13 cellular contexts compared by ENCODE assay signal in genomic region chr14:63993992-63994391, GRCh38.
DNase-seq lines count a peak whose midpoint lies in the region; ATAC-seq and TF ChIP-seq lines count a peak whose summit lies in the region.
"Had no signal": no experiment of that assay in that cellular context is flagged by ENCODE, and none has a peak within 500 bp of the region (broad histone marks: within the 10 kb centered on the region; RNA-seq: fewer than 3 reads in every experiment).

No MANE protein-coding gene starts in this region.

- no peak overlapping the region for H3K4me3 ChIP-seq in brain microvascular endothelial cell (ENCODE audit: low read depth, low read length)
- H3K4me3 ChIP-seq: heart left ventricle, vagina had no signal

- ATAC-seq in GM21619 (IDR thresholded peaks at IDR 0.05; ENCODE audit: unreplicated experiment), result no peak
- no peak for ATAC-seq in GM19351 (IDR thresholded peaks at IDR 0.05; ENCODE audit: unreplicated experiment)
- ATAC-seq: activated T-cell treated with anti-CD3 and anti-CD28 coated beads, Interleukin-2, amount 50 U/mL, for 72 hours; heart left ventricle had no signal

- no peaks in the 10 kb centered on the region for H3K27me3 ChIP-seq in brain microvascular endothelial cell (replicated peaks)
- H3K27me3 ChIP-seq: heart left ventricle, vagina had no signal

- DNase-seq in ELR (ENCODE audit: low read depth), result peak; percentile 13
- DNase-seq in HT-29 (ENCODE audit: low spot score), result peak; percentile 16
- DNase-seq in brain microvascular endothelial cell, result peak; percentile 2
- peak; percentile 5 for DNase-seq in myocyte (ENCODE audit: low read depth)
- DNase-seq in nucleus accumbens (lab: John Stamatoyannopoulos, UW), result no peak
- DNase-seq: activated T-cell treated with anti-CD3 and anti-CD28 coated beads, Interleukin-2, amount 50 U/mL, for 72 hours; cerebellar nuclear complex; DMS79; heart left ventricle; NCI-H187 treated with DMSO at 0.1 percent for 48 hours had no signal

- peak; percentile 34 for TF ChIP-seq CTCF in brain microvascular endothelial cell (IDR thresholded peaks at IDR 0.05; ENCODE audit: low read depth, low read length, missing control alignments)

- no peak overlapping the region for H3K27ac ChIP-seq in brain microvascular endothelial cell
- H3K27ac ChIP-seq: heart left ventricle, vagina had no signal

- in situ Hi-C loops in brain microvascular endothelial cell (cut with HindIII; ENCODE audit: low pct_ligation_motif_present, low sequenced_read_pairs), result no loop called here

- no peaks in the 10 kb centered on the region for H3K36me3 ChIP-seq in brain microvascular endothelial cell (replicated peaks)

Comparison
In these comparisons a context has a peak if more than half of its experiments do, and no peak if none do; other contexts are left out.
1. DNase-seq: peak in ELR (single experiment), HT-29 (single experiment), brain microvascular endothelial cell (single experiment) and myocyte (single experiment); none in nucleus accumbens (0 of 56).